ENCODE assay signal across 1 cellular context in the genomic region with DNA sequence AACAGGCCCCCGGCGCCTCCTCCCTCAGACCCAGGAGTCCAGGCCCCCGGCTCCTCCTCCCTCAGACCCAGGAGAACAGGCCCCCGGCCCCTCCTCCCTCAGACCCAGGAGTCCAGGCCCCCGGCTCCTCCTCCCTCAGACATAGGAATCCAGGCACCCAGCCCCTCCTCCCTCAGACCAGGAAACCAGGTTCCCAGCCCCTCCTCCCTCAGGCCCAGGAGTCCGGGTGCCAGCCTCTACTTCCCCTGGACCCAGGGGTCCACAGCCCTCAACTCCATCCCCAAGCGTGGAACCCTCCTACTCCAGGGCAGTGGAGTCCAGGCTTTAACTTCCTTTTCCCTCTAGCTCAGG.
TF ChIP-seq lines count a peak whose summit lies in the region.

No MANE protein-coding gene starts in this region.

TF ChIP-seq in K562, 482 proteins besides CTCF, POLR2A, EP300 and RAD21:
- TF ChIP-seq BMI1 (IDR thresholded peaks at IDR 0.05; ENCODE audit: low read length) (no peak), ARID1B (IDR thresholded peaks at IDR 0.05) (no peak), POLR2G (IDR thresholded peaks at IDR 0.05; ENCODE audit: low read depth, low read length) (peak; percentile 46; the same call in 1 of the 2 replicates), PYGO2 (tag; IDR thresholded peaks at IDR 0.05) (no peak), ZNF347 (CRISPR knock-in tag; IDR thresholded peaks at IDR 0.05; ENCODE audit: low read depth) (no peak)
- TF ChIP-seq, protein P1, sequence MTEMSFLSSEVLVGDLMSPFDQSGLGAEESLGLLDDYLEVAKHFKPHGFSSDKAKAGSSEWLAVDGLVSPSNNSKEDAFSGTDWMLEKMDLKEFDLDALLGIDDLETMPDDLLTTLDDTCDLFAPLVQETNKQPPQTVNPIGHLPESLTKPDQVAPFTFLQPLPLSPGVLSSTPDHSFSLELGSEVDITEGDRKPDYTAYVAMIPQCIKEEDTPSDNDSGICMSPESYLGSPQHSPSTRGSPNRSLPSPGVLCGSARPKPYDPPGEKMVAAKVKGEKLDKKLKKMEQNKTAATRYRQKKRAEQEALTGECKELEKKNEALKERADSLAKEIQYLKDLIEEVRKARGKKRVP (CRISPR knock-in tag; IDR thresholded peaks at IDR 0.05), result no peak
- TF ChIP-seq, protein P2, sequence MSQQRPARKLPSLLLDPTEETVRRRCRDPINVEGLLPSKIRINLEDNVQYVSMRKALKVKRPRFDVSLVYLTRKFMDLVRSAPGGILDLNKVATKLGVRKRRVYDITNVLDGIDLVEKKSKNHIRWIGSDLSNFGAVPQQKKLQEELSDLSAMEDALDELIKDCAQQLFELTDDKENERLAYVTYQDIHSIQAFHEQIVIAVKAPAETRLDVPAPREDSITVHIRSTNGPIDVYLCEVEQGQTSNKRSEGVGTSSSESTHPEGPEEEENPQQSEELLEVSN (IDR thresholded peaks at IDR 0.05; ENCODE audit: borderline replicate concordance in 1 of 2, extremely low read depth in 1 of 2, insufficient read depth in 1 of 2, insufficient read length in 1 of 2, low read depth in 1 of 2, low read length in 1 of 2, poor library complexity in 1 of 2, severe bottlenecking in 1 of 2), result no peak
